Comparison of ENCODE assay signal across 9 cellular contexts in genomic region chr1:87684786-87685185, GRCh38.
DNase-seq lines count a peak whose midpoint lies in the region; ATAC-seq, FAIRE-seq and TF ChIP-seq lines count a peak whose summit lies in the region.
"Had no signal": no experiment of that assay in that cellular context is flagged by ENCODE, and none has a peak within 500 bp of the region (broad histone marks: within the 10 kb centered on the region; RNA-seq: fewer than 3 reads in every experiment).

No MANE protein-coding gene starts in this region.

- no peak overlapping the region for H3K4me3 Mint-ChIP-seq in astrocyte (ENCODE audit: unreplicated experiment)

- no peak for TF ChIP-seq CTCF in astrocyte (IDR thresholded peaks at IDR 0.05; ENCODE audit: insufficient read depth, low read depth, low read length)
- TF ChIP-seq CTCF in thyroid gland (IDR thresholded peaks at IDR 0.05), result no peak

- no peaks in the 10 kb centered on the region for H3K36me3 ChIP-seq in astrocyte (ENCODE audit: insufficient read depth, low read length)
- no peaks in the 10 kb centered on the region for H3K36me3 ChIP-seq in thyroid gland

- H3K27me3 ChIP-seq in astrocyte (ENCODE audit: insufficient read depth, low read length) (no peaks in the 10 kb centered on the region), thyroid gland (no peaks in the 10 kb centered on the region)

- ATAC-seq in GM21786 (IDR thresholded peaks at IDR 0.05; ENCODE audit: unreplicated experiment), result no peak
- ATAC-seq in GM21381 (IDR thresholded peaks at IDR 0.05; ENCODE audit: unreplicated experiment), result no peak

- H4K20me1 ChIP-seq in astrocyte (ENCODE audit: insufficient read depth, low read length), result no peaks in the 10 kb centered on the region

- H3K9me3 ChIP-seq in astrocyte (ENCODE audit: insufficient read depth, low read depth, low read length) (no peaks in the 10 kb centered on the region), thyroid gland (no peaks in the 10 kb centered on the region)

- peak overlapping the region; percentile 89 for H3K4me2 ChIP-seq in astrocyte (ENCODE audit: low read length)

- H3K4me3 ChIP-seq in astrocyte (ENCODE audit: insufficient read depth, low read depth, low read length), result peak overlapping the region; percentile 67
- peak overlapping the region in 2 of 3 donors; percentile 24 to 57 for H3K4me3 ChIP-seq in thyroid gland (replicated peaks in 1 of 3)

- H3K9me3 Mint-ChIP-seq in astrocyte (ENCODE audit: unreplicated experiment), result no peaks in the 10 kb centered on the region

- peak overlapping the region; percentile 73 for H3K27ac Mint-ChIP-seq in astrocyte (ENCODE audit: unreplicated experiment)

- WGBS in thyroid gland, 2 donors, result 53 to 71% methylated on average over 6 of the region's 6 CpGs

- intact Hi-C loops in thyroid gland (cut with DNase I), result no loop called here

- H2AFZ ChIP-seq in astrocyte (ENCODE audit: low read depth, low read length), result peak overlapping the region; percentile 88

- DNase-seq in DMS153 (lab: John Stamatoyannopoulos, UW) (peak; percentile 25), DMS153 treated with DMSO at 0.1 percent for 48 hours (lab: John Stamatoyannopoulos, UW; ENCODE audit: unreplicated experiment) (no peak), astrocyte (ENCODE audit: low read depth) (peak; percentile 76), kidney tubule cell (ENCODE audit: low spot score) (peak; percentile 42), thyroid gland (peak in 1 of 2 donors; percentile 6), KG1 (lab: John Stamatoyannopoulos, UW) (no peak)

- peaks cover 3% of the 10 kb centered on the region for H3K27me3 Mint-ChIP-seq in astrocyte (ENCODE audit: low read depth, unreplicated experiment)

- H3K27ac ChIP-seq in astrocyte (ENCODE audit: low read depth, low read length) (peak overlapping the region; percentile 47), thyroid gland (no peak overlapping the region)

- no peak for TF ChIP-seq POLR2A in thyroid gland (IDR thresholded peaks at IDR 0.05)

- peaks cover 16% of the 10 kb centered on the region for H3K4me1 Mint-ChIP-seq in astrocyte (ENCODE audit: low read depth, unreplicated experiment)

- H3K79me2 ChIP-seq in astrocyte (ENCODE audit: insufficient read depth, low read length), result no peaks in the 10 kb centered on the region

- H3K9ac ChIP-seq in astrocyte (ENCODE audit: low read length), result peak overlapping the region; percentile 82

- H3K36me3 Mint-ChIP-seq in astrocyte (ENCODE audit: low read depth, unreplicated experiment), result no peaks in the 10 kb centered on the region

- H3K4me1 ChIP-seq in astrocyte (ENCODE audit: insufficient read depth, low read length), result peaks cover 16% of the 10 kb centered on the region
- H3K4me1 ChIP-seq in thyroid gland, result no peaks in the 10 kb centered on the region

- FAIRE-seq in astrocyte (lab: Jason Lieb, UNC), result no peak
- FAIRE-seq: A204.1 had no signal

Comparison
In these comparisons a context has a peak if more than half of its experiments do, and no peak if none do; other contexts are left out.
1. DNase-seq: peak in DMS153 (single experiment), astrocyte (single experiment) and kidney tubule cell (single experiment); none in DMS153 treated with DMSO at 0.1 percent for 48 hours (single experiment) and KG1 (single experiment).